In the genomic region with DNA sequence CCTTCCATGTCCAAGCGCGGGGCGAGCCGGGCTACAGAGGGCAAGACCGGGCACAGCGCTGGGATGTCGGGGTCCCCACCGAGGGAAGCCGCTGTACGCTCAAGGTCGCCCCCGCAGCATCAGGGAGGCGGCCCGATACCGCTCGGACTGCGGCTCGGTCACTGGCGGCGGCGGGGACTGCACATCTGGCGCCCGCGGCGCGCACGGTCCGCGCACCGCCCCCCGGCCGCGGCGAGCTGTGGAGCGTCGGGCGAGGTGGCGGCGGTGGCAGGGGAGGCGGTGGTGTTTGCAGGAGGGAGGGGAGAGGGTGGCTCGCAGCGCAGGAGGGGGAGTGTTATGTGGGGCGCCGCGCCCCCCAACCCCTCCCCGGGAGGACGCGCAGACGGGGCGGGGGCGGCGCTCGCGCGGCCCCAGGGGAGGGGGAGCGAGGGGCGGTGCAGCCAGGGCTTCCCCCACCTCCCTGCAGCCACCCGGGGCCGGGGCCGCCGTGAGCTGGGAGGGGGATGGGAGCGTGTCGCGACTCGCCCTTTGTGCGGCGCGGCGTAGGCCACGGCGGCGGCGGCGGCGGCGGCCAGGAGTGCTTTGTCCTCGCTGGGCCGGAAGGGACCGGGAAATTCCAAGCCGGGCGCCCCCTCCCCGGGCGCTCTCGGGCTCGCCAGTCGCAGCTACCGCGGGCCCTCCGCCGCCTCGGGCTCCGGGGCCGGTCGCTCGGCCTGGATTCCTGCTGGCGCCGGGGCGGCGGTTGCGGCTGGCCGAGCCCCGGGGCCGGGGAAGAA, we compare ENCODE assay signal across 8 cellular contexts. TPM values are rescaled to one million over a fixed set of nuclear protein-coding genes. Genes with fewer than 3 reads are reported as not detected.
DNase-seq lines count a peak whose midpoint lies in the region; TF ChIP-seq lines count a peak whose summit lies in the region.

TSS of gene NUAK1 (minus strand) at position 309 of the 776 bp plus-strand sequence. CDS start at position 8, 301 bp downstream.

- DNase-seq in C1 segment of cervical spinal cord (lab: John Stamatoyannopoulos, UW) = peak in 13 of 14 donors; percentile 49 to 87 (median 78)
- peak; percentile 72 to 85 for DNase-seq in HAP-1 (ENCODE audit: low spot score in 2 of 2)
- DNase-seq in RWPE1 (ENCODE audit: low spot score) = peak; percentile 20
- peak; percentile 9 for DNase-seq in cortex of kidney (lab: John Stamatoyannopoulos, UW)
- peak; percentile 82 for DNase-seq in kidney tubule cell (ENCODE audit: low spot score)
- DNase-seq in smooth muscle cell (lab: John Stamatoyannopoulos, UW; ENCODE audit: unreplicated experiment) = peak; percentile 77
- DNase-seq in OCI-LY7 (ENCODE audit: low spot score) = no peak
- no peak for DNase-seq in GF-D8 (lab: John Stamatoyannopoulos, UW)

- CTCF ChIA-PET in RWPE1 (lab: Yijun Ruan, JAX) (interaction anchor here (0.7 to 4.3 kb wide), 4 partner anchors 10 to 718 kb away, joined by 3 to 23 read pairs (median 4); no protein-coding TSS in a partner anchor), OCI-LY7 (lab: Charles Lee; ENCODE audit: unreplicated experiment) (no interaction called here)

- peak within 1 kb of the TSS; percentile 88 for H3K9ac ChIP-seq in smooth muscle cell (ENCODE audit: low read depth)

- no TSS peak for BruUV-seq in OCI-LY7 (replicated peaks; lab: Mats Ljungman, UMichigan)

- H3K9me3 ChIP-seq in HAP-1 = 0 out of 2 replicates have a peak, but pooled peaks cover 2% of the 10 kb centered on the region
- no peaks in the 10 kb centered on the region for H3K9me3 ChIP-seq in smooth muscle cell (replicated peaks; ENCODE audit: low read depth)
- no peaks in the 10 kb centered on the region for H3K9me3 ChIP-seq in OCI-LY7 (ENCODE audit: low read length)

- peaks cover 29% of the 10 kb centered on the region for H3K4me1 ChIP-seq in HAP-1
- H3K4me1 ChIP-seq in smooth muscle cell (ENCODE audit: low read depth) = peaks cover 52% of the 10 kb centered on the region
- H3K4me1 ChIP-seq in OCI-LY7 (ENCODE audit: insufficient read depth, low read length, poor library complexity, severe bottlenecking) = no peaks in the 10 kb centered on the region

- H3K27ac ChIP-seq in RWPE1 (peak within 1 kb of the TSS; percentile 91), smooth muscle cell (ENCODE audit: low read depth) (peak within 1 kb of the TSS; percentile 92), OCI-LY7 (ENCODE audit: low read depth, low read length, poor library complexity, severe bottlenecking) (no peak within 1 kb of the TSS)

- in situ Hi-C loops in HAP-1 (cut with MboI; ENCODE audit: low sequenced_read_pairs) = loop anchor here (10.0 kb wide), 1 partner anchor 424 kb away; no protein-coding TSS in a partner anchor

- intact Hi-C loops in OCI-LY7 (cut with micrococcal nuclease; ENCODE audit: unreplicated experiment) = loop anchor here (5.0 kb wide), 1 partner anchor 432 kb away; no protein-coding TSS in a partner anchor

- TF ChIP-seq CTCF in RWPE1 (conservative IDR thresholded peaks at IDR 0.05; ENCODE audit: low read depth) = no peak
- TF ChIP-seq CTCF in smooth muscle cell (IDR thresholded peaks at IDR 0.05; ENCODE audit: borderline replicate concordance, insufficient read depth, poor library complexity, severe bottlenecking) = no peak
- no peak for TF ChIP-seq CTCF in OCI-LY7 (conservative IDR thresholded peaks at IDR 0.05; ENCODE audit: low read length)

- peak within 1 kb of the TSS; percentile 82 for H3K4me2 ChIP-seq in smooth muscle cell
- no peak within 1 kb of the TSS for H3K4me2 ChIP-seq in OCI-LY7 (ENCODE audit: low read length)

- no peaks in the 10 kb centered on the region for H3K9me2 ChIP-seq in OCI-LY7 (ENCODE audit: insufficient read depth, low read length)

- H3K4me3 ChIP-seq in HAP-1 (peak within 1 kb of the TSS; percentile 70), smooth muscle cell (peak within 1 kb of the TSS; percentile 88), OCI-LY7 (ENCODE audit: low read depth, low read length, poor library complexity, severe bottlenecking) (no peak within 1 kb of the TSS)

- H3K36me3 ChIP-seq in HAP-1 (replicated peaks) (no peaks in the 10 kb centered on the region), smooth muscle cell (ENCODE audit: low read depth) (no peaks in the 10 kb centered on the region), OCI-LY7 (ENCODE audit: insufficient read depth, low read length) (no peaks in the 10 kb centered on the region)

- H3F3A ChIP-seq in smooth muscle cell (ENCODE audit: low read depth) = peaks cover 26% of the 10 kb centered on the region

- peaks cover 78% of the 10 kb centered on the region for H3K79me2 ChIP-seq in smooth muscle cell (ENCODE audit: low read depth)
- H3K79me2 ChIP-seq in OCI-LY7 (ENCODE audit: insufficient read depth, low read depth, low read length) = no peaks in the 10 kb centered on the region

- H3K27me3 ChIP-seq in HAP-1 (ENCODE audit: low read depth) (no peaks in the 10 kb centered on the region), smooth muscle cell (ENCODE audit: low read depth) (no peaks in the 10 kb centered on the region)

- 2% methylated on average over 67 of the region's 103 CpGs for WGBS in smooth muscle cell (ENCODE audit: low lambda C conversion rate)

- POLR2A ChIA-PET in RWPE1 (lab: Yijun Ruan, JAX; ENCODE audit: low non-redundant PET) (no interaction called here), OCI-LY7 (lab: Charles Lee) (no interaction called here)

- H2AFZ ChIP-seq in smooth muscle cell (ENCODE audit: low read depth) = no peak within 1 kb of the TSS
- no peak within 1 kb of the TSS for H2AFZ ChIP-seq in OCI-LY7 (ENCODE audit: low read length)

- peaks cover 69% of the 10 kb centered on the region for H4K20me1 ChIP-seq in smooth muscle cell (ENCODE audit: low read depth)
- no peaks in the 10 kb centered on the region for H4K20me1 ChIP-seq in OCI-LY7 (ENCODE audit: insufficient read depth, low read length)

RNA-seq across cellular contexts. Expression of gene NUAK1, which starts in this region (rescaled TPM):
- total RNA-seq in smooth muscle cell (54.0 and 64.2 TPM in 2 replicates), OCI-LY7 (2022) (not detected in 2 replicates)
- 35.3 and 38.8 TPM in 2 replicates for polyA plus RNA-seq in smooth muscle cell
- 0.03 TPM in 1 of 2 replicates, not detected in the other for total RNA-seq in OCI-LY7 (2014; rRNA removed; shearing (Covaris generic))

Comparison
In these comparisons a context has a peak if more than half of its experiments do, and no peak if none do; other contexts are left out.
1. RNA of gene NUAK1 (total RNA-seq): 54.0 to 64.2 TPM in smooth muscle cell; 0.03 TPM in OCI-LY7; every median in the first group is over 10 times any median in the second.
2. DNase-seq: peak in C1 segment of cervical spinal cord (13 of 14), HAP-1 (2 of 2), RWPE1 (single experiment), cortex of kidney (single experiment), kidney tubule cell (single experiment) and smooth muscle cell (single experiment); none in OCI-LY7 (single experiment) and GF-D8 (single experiment).